ENCODE assay signal across 8 cellular contexts in genomic region chr1:84077476-84078107, GRCh38.
DNase-seq lines count a peak whose midpoint lies in the region; ATAC-seq and TF ChIP-seq lines count a peak whose summit lies in the region.

No MANE protein-coding gene starts in this region.

- H3K4me1 Mint-ChIP-seq in chondrocyte (ENCODE audit: low read depth): peaks cover 24% of the 10 kb centered on the region

- TF ChIP-seq CTCF in AG04449 (IDR thresholded peaks at IDR 0.05; ENCODE audit: insufficient read depth, low read length, missing control alignments) (peak; percentile 14), chondrocyte (IDR thresholded peaks at IDR 0.05) (peak; percentile 39)

- no peaks in the 10 kb centered on the region for H3K9me3 Mint-ChIP-seq in chondrocyte (ENCODE audit: low read depth)

- H3K27me3 Mint-ChIP-seq in chondrocyte (ENCODE audit: low read depth): no peaks in the 10 kb centered on the region

- CTCF ChIA-PET in AG04449 (lab: Yijun Ruan, JAX): interaction anchor here (1.3 kb wide), 1 partner anchor 45 kb away, joined by 4 read pairs; no protein-coding TSS in a partner anchor

- ATAC-seq in GM18867 (IDR thresholded peaks at IDR 0.05; ENCODE audit: unreplicated experiment) (peak; percentile 94), HG03095 (IDR thresholded peaks at IDR 0.05; ENCODE audit: unreplicated experiment) (peak; percentile 93)

- no peaks in the 10 kb centered on the region for H3K27me3 ChIP-seq in layer of hippocampus (ENCODE audit: control insufficient read depth, insufficient read depth, low read length)

- peak overlapping the region; percentile 87 for H3K4me3 Mint-ChIP-seq in chondrocyte (ENCODE audit: unreplicated experiment)

- H3K4me3 ChIP-seq in AG04449 (ENCODE audit: low read depth, low read length): peak overlapping the region; percentile 80

- POLR2A ChIA-PET in AG04449 (lab: Yijun Ruan, JAX): interaction anchor here (0.7 to 1.0 kb wide), 3 partner anchors 12 to 79 kb away, joined by 3 to 4 read pairs (median 3); partner anchors contain the start of gene TTLL7

- peak overlapping the region; percentile 90 for H3K27ac Mint-ChIP-seq in chondrocyte (ENCODE audit: unreplicated experiment)

- no peaks in the 10 kb centered on the region for H3K36me3 Mint-ChIP-seq in chondrocyte (ENCODE audit: low read depth)

- no peak for DNase-seq in AG04449 (ENCODE audit: low read depth, low spot score)
- DNase-seq in NCI-H2227 treated with DMSO at 0.1 percent for 48 hours (lab: John Stamatoyannopoulos, UW): peak; percentile 92
- peak; percentile 48 for DNase-seq in activated CD4-positive, alpha-beta T cell treated with anti-CD3 and anti-CD28 coated beads for 1 hour
- DNase-seq in chondrocyte (ENCODE audit: low spot score): peak; percentile 90
- DNase-seq in stimulated activated CD4-positive, alpha-beta T cell treated with anti-CD3 and anti-CD28 coated beads, Interleukin-1b, Interleukin-23, amount 100 ng/mL, for 4 hours (ENCODE audit: low read depth in 2 of 2): peak; percentile 48 to 70

- H3K27ac ChIP-seq in layer of hippocampus (ENCODE audit: low read depth, low read length): peak overlapping the region; percentile 94
